12 cellular contexts compared by ENCODE assay signal in genomic region chr10:99682752-99683151, GRCh38. TPM values are rescaled to one million over a fixed set of nuclear protein-coding genes. Genes with fewer than 3 reads are reported as not detected.
DNase-seq lines count a peak whose midpoint lies in the region; ATAC-seq, FAIRE-seq and TF ChIP-seq lines count a peak whose summit lies in the region.
"Had no signal": no experiment of that assay in that cellular context is flagged by ENCODE, and none has a peak within 500 bp of the region (broad histone marks: within the 10 kb centered on the region; RNA-seq: fewer than 3 reads in every experiment).

No MANE protein-coding gene starts in this region.

- no peak overlapping the region for H2AK5ac ChIP-seq in H1 (ENCODE audit: low read depth, low read length)

- H3K36me3 ChIP-seq in H1 (ENCODE audit: control insufficient read depth in 2 of 4, insufficient read depth in 4 of 4, low read length in 3 of 4), result peaks cover 0 to 12% (median 9%) of the 10 kb centered on the region in 4 experiments; a peak in 5 of 8 replicates
- peaks cover 68% of the 10 kb centered on the region for H3K36me3 ChIP-seq in osteoblast (ENCODE audit: insufficient read depth, low read length)

- H3K4me3 ChIP-seq in H1 (ENCODE audit: extremely low read depth in 1 of 4, insufficient read depth in 2 of 4, low read depth in 3 of 4, low read length in 4 of 4) (no peak overlapping the region), osteoblast (ENCODE audit: insufficient read depth, low read length) (no peak overlapping the region)

- no peak overlapping the region for H3K14ac ChIP-seq in H1 (ENCODE audit: insufficient read length)

- no peak overlapping the region for H3K23ac ChIP-seq in H1 (ENCODE audit: insufficient read length)

- H4K5ac ChIP-seq in H1 (ENCODE audit: insufficient read length, low read depth, low read length), result no peak overlapping the region

- H3K4me2 ChIP-seq in H1 (ENCODE audit: insufficient read depth in 1 of 2, low read depth in 2 of 2, low read length in 2 of 2) (no peak overlapping the region), osteoblast (ENCODE audit: insufficient read depth, low read length) (no peak overlapping the region)

- H3K4ac ChIP-seq in H1 (replicated peaks; ENCODE audit: insufficient read length, low read depth, low read length), result no peak overlapping the region

- H3K18ac ChIP-seq in H1 (ENCODE audit: extremely low read depth, low read length), result no peak overlapping the region

- no peaks in the 10 kb centered on the region for H3K79me1 ChIP-seq in H1 (ENCODE audit: low read depth, low read length)

- no peaks in the 10 kb centered on the region for H3K27me3 ChIP-seq in H1 (replicated peaks in 1 of 4; ENCODE audit: control insufficient read depth in 3 of 4, extremely low read depth in 1 of 4, insufficient read depth in 3 of 4, low read length in 3 of 4)
- H3K27me3 ChIP-seq in osteoblast (ENCODE audit: insufficient read depth, low read length), result no peaks in the 10 kb centered on the region

- TF ChIP-seq CTCF in H1 (IDR thresholded peaks at IDR 0.05; ENCODE audit: control extremely low read depth in 1 of 3, insufficient read depth in 1 of 3, low read depth in 1 of 3, low read length in 3 of 3) (peak in 2 of 3 experiments; percentile 11 to 37; a peak in 2 of 4 replicates), osteoblast (IDR thresholded peaks at IDR 0.05; ENCODE audit: extremely low read depth, low read depth, low read length) (no peak)

- CTCF ChIA-PET in H1 (lab: Charles Lee; ENCODE audit: partially characterized antibody), result interaction anchor here (0.6 to 1.4 kb wide), 2 partner anchors 11 to 79 kb away, joined by 3 to 7 read pairs; no protein-coding TSS in a partner anchor

- H2BK15ac ChIP-seq in H1 (ENCODE audit: low read length), result no peak overlapping the region

- no peak overlapping the region for H4K91ac ChIP-seq in H1 (replicated peaks; ENCODE audit: insufficient read length, low read length)

- no peak overlapping the region for H2BK5ac ChIP-seq in H1 (ENCODE audit: low read depth, low read length)

- no peak for TF ChIP-seq POLR2A in H1 (IDR thresholded peaks at IDR 0.05; ENCODE audit: control extremely low read depth in 1 of 2, low read depth in 2 of 2, low read length in 2 of 2)

- no peaks in the 10 kb centered on the region for H3K23me2 ChIP-seq in H1 (ENCODE audit: low read depth, low read length)

- H3K27ac ChIP-seq in H1 (ENCODE audit: low read depth, low read length), result no peak overlapping the region
- H3K27ac ChIP-seq in osteoblast (ENCODE audit: low read depth, low read length), result peak overlapping the region; percentile 9

- no peak overlapping the region for H4K8ac ChIP-seq in H1 (ENCODE audit: extremely low read depth, insufficient read depth, low read length)

- no peak overlapping the region for H3K9ac ChIP-seq in H1 (replicated peaks in 1 of 4; ENCODE audit: extremely low read depth in 1 of 4, low read depth in 3 of 4, low read length in 3 of 4)

- H2BK20ac ChIP-seq in H1 (ENCODE audit: low read length), result no peak overlapping the region

- H3K4me1 ChIP-seq in H1 (replicated peaks in 1 of 4; ENCODE audit: control insufficient read depth in 3 of 4, insufficient read depth in 4 of 4, low read length in 3 of 4), result no peaks in the 10 kb centered on the region
- peaks cover 17% of the 10 kb centered on the region for H3K4me1 ChIP-seq in osteoblast (ENCODE audit: insufficient read depth, low read length)

- TF ChIP-seq EP300 in H1 (IDR thresholded peaks at IDR 0.05; ENCODE audit: borderline replicate concordance in 1 of 2, low read depth in 2 of 2, low read length in 2 of 2), result no peak

- ATAC-seq in GM19351 (IDR thresholded peaks at IDR 0.05; ENCODE audit: unreplicated experiment) (peak; percentile 49), GM19463 (IDR thresholded peaks at IDR 0.05; ENCODE audit: unreplicated experiment) (no peak)
- ATAC-seq: T-helper 17 cell had no signal

- H3K56ac ChIP-seq in H1 (replicated peaks; ENCODE audit: insufficient read length, low read depth, low read length), result no peak overlapping the region

- H3K9me3 ChIP-seq in H1 (ENCODE audit: insufficient read depth in 2 of 2, low read depth in 1 of 2, low read length in 1 of 2) (no peaks in the 10 kb centered on the region), osteoblast (ENCODE audit: low read depth, low read length) (no peaks in the 10 kb centered on the region)

- H4K20me1 ChIP-seq in H1 (replicated peaks in 1 of 2; ENCODE audit: control insufficient read depth in 1 of 2, insufficient read depth in 2 of 2, low read length in 2 of 2) (no peaks in the 10 kb centered on the region), osteoblast (ENCODE audit: insufficient read depth, low read length) (no peaks in the 10 kb centered on the region)

- H3K79me2 ChIP-seq in H1 (ENCODE audit: control insufficient read depth in 1 of 2, insufficient read depth in 2 of 2, low read length in 2 of 2), result no peaks in the 10 kb centered on the region
- H3K79me2 ChIP-seq in osteoblast (ENCODE audit: insufficient read depth, low read length), result peaks cover 44% of the 10 kb centered on the region

- peak; percentile 48 for DNase-seq in NAMALWA (ENCODE audit: low spot score)
- no peak for DNase-seq in H1 (ENCODE audit: low read depth in 1 of 2, low spot score in 2 of 2)
- no peak for DNase-seq in osteoblast (ENCODE audit: insufficient read length, low spot score, missing footprints)
- DNase-seq in activated naive CD4-positive, alpha-beta T cell (lab: John Stamatoyannopoulos, UW), result no peak
- DNase-seq in stimulated activated CD4-positive, alpha-beta T cell treated with anti-CD3 and anti-CD28 coated beads, Interleukin-12 subunit alpha, Interleukin-12 subunit beta, amount 100 ng/mL, for 4 hours, result no peak
- no peak for DNase-seq in T-helper 9 cell
- DNase-seq: activated T-cell treated with anti-CD3 and anti-CD28 coated beads, Interleukin-2, amount 50 U/mL, for 1 hour; cortex of kidney; immature natural killer cell; T-helper 17 cell had no signal

- no peak overlapping the region for H2AFZ ChIP-seq in H1 (ENCODE audit: low read length)
- no peak overlapping the region for H2AFZ ChIP-seq in osteoblast (ENCODE audit: low read length)

- WGBS in H1 (ENCODE audit: extremely low coverage in 1 of 2, insufficient coverage in 1 of 2, insufficient read length in 1 of 2, insufficient replicate concordance in 2 of 2, low coverage in 1 of 2, low lambda C conversion rate in 2 of 2, missing lambda C conversion rate in 1 of 2), 2 experiments, result 83% methylated on average over 1 of the region's 1 CpG; no CpG with 5 or more reads in 1 of the 2 experiments

- FAIRE-seq in H1 (lab: Jason Lieb, UNC), result no peak

- no peak overlapping the region for H2BK120ac ChIP-seq in H1 (replicated peaks; ENCODE audit: low read depth, low read length)

- peak; percentile 30 to 31 for TF ChIP-seq RAD21 in H1 (IDR thresholded peaks at IDR 0.05 in 1 of 2, conservative IDR thresholded peaks at IDR 0.05 in 1 of 2; ENCODE audit: low read depth in 2 of 2, low read length in 2 of 2)

- POLR2A ChIA-PET in H1 (lab: Charles Lee; ENCODE audit: partially characterized antibody), result no interaction called here

- H2BK12ac ChIP-seq in H1 (ENCODE audit: low read depth, low read length), result no peak overlapping the region

TF ChIP-seq in H1, 55 proteins besides CTCF, POLR2A, EP300 and RAD21 (continues in another document):
- TF ChIP-seq SIN3A (conservative IDR thresholded peaks at IDR 0.05 in 1 of 2, IDR thresholded peaks at IDR 0.05 in 1 of 2; ENCODE audit: low read depth in 1 of 2, low read length in 2 of 2) (no peak), TBP (IDR thresholded peaks at IDR 0.05; ENCODE audit: low read depth, low read length) (no peak), BRCA1 (IDR thresholded peaks at IDR 0.05; ENCODE audit: low read depth, low read length) (no peak), CREB1 (IDR thresholded peaks at IDR 0.05) (no peak), SUZ12 (IDR thresholded peaks at IDR 0.05; ENCODE audit: low read length) (no peak), SIRT6 (IDR thresholded peaks at IDR 0.05; ENCODE audit: low read length) (no peak), SP2 (IDR thresholded peaks at IDR 0.05; ENCODE audit: low read length) (no peak), EGR1 (IDR thresholded peaks at IDR 0.05; ENCODE audit: borderline replicate concordance, low read depth, low read length) (no peak), ASH2L (IDR thresholded peaks at IDR 0.05; ENCODE audit: low read length) (no peak), PHF8 (conservative IDR thresholded peaks at IDR 0.05; ENCODE audit: low read depth, low read length) (no peak)

RNA-seq across cellular contexts. Expression of gene ENTPD7, which starts 23.4 kb away (rescaled TPM):
- 14.3 and 15.6 TPM in 2 replicates for total RNA-seq in H1 (2021; fragmentation: NEBNext Ultra II Directional; extraction: Animal tissue kit (Norgen Biotek cat#: 25700))
- 3.9 and 5.0 TPM in 2 replicates for polyA plus RNA-seq in H1 (2011; rRNA removed)
- polyA plus RNA-seq in H1 (2011; cell fraction: cytosol; rRNA removed), result 3.8 TPM
- 4.9 TPM for polyA plus RNA-seq in H1 (2011; cell fraction: nucleus; rRNA removed)
- 4.3 to 6.0 TPM (median 5.4 TPM) in 4 replicates for polyA plus RNA-seq in H1 (2012, experiment 1 of 2)
- 1.4 TPM for polyA plus RNA-seq in H1 (2012, experiment 2 of 2)
- 8.6 TPM for polyA plus RNA-seq in H1 (2013, experiment 1 of 2)
- polyA plus RNA-seq in H1 (2013, experiment 2 of 2), result 10.5 TPM
- polyA minus RNA-seq in H1 (2011; rRNA and poly(A)+ RNA removed), result 21.0 and 26.2 TPM in 2 replicates
- 8.7 TPM for polyA minus RNA-seq in H1 (2011; cell fraction: cytosol; rRNA and poly(A)+ RNA removed)
- 17.0 TPM for polyA minus RNA-seq in H1 (2011; cell fraction: nucleus; rRNA and poly(A)+ RNA removed)
- 33.3 and 35.5 TPM in 2 replicates for total RNA-seq in osteoblast

RNA-seq across cellular contexts. Expression of gene COX15, which starts 49.2 kb away (rescaled TPM):
- total RNA-seq in H1 (2021; fragmentation: NEBNext Ultra II Directional; extraction: Animal tissue kit (Norgen Biotek cat#: 25700)), result 35.9 and 36.6 TPM in 2 replicates
- polyA plus RNA-seq in H1 (2011; rRNA removed), result 15.8 and 17.5 TPM in 2 replicates
- 19.8 TPM for polyA plus RNA-seq in H1 (2011; cell fraction: cytosol; rRNA removed)
- polyA plus RNA-seq in H1 (2011; cell fraction: nucleus; rRNA removed), result 16.4 TPM
- 26.0 to 30.0 TPM (median 29.3 TPM) in 4 replicates for polyA plus RNA-seq in H1 (2012, experiment 1 of 2)
- polyA plus RNA-seq in H1 (2012, experiment 2 of 2), result 13.8 TPM
- polyA plus RNA-seq in H1 (2013, experiment 1 of 2), result 22.8 TPM
- 20.5 TPM for polyA plus RNA-seq in H1 (2013, experiment 2 of 2)
- polyA minus RNA-seq in H1 (2011; rRNA and poly(A)+ RNA removed), result 21.7 and 22.3 TPM in 2 replicates
- 13.3 TPM for polyA minus RNA-seq in H1 (2011; cell fraction: cytosol; rRNA and poly(A)+ RNA removed)
- polyA minus RNA-seq in H1 (2011; cell fraction: nucleus; rRNA and poly(A)+ RNA removed), result 11.9 TPM
- 34.5 and 36.9 TPM in 2 replicates for total RNA-seq in osteoblast

RNA-seq across cellular contexts. Expression of gene CUTC, which starts 49.3 kb away (rescaled TPM):
- 25.6 and 27.2 TPM in 2 replicates for total RNA-seq in H1 (2021; fragmentation: NEBNext Ultra II Directional; extraction: Animal tissue kit (Norgen Biotek cat#: 25700))
- 18.3 and 25.3 TPM in 2 replicates for polyA plus RNA-seq in H1 (2011; rRNA removed)
- polyA plus RNA-seq in H1 (2011; cell fraction: cytosol; rRNA removed), result 46.0 TPM
- 9.6 TPM for polyA plus RNA-seq in H1 (2011; cell fraction: nucleus; rRNA removed)
- 30.9 to 35.9 TPM (median 33.6 TPM) in 4 replicates for polyA plus RNA-seq in H1 (2012, experiment 1 of 2)
- 5.6 TPM for polyA plus RNA-seq in H1 (2012, experiment 2 of 2)
- polyA plus RNA-seq in H1 (2013, experiment 1 of 2), result 19.1 TPM
- polyA plus RNA-seq in H1 (2013, experiment 2 of 2), result 19.3 TPM
- polyA minus RNA-seq in H1 (2011; rRNA and poly(A)+ RNA removed), result 26.6 and 27.6 TPM in 2 replicates
- polyA minus RNA-seq in H1 (2011; cell fraction: cytosol; rRNA and poly(A)+ RNA removed), result 11.4 TPM
- 16.3 TPM for polyA minus RNA-seq in H1 (2011; cell fraction: nucleus; rRNA and poly(A)+ RNA removed)
- 11.8 and 13.8 TPM in 2 replicates for total RNA-seq in osteoblast
